13 cellular contexts compared by ENCODE assay signal in the genomic region with DNA sequence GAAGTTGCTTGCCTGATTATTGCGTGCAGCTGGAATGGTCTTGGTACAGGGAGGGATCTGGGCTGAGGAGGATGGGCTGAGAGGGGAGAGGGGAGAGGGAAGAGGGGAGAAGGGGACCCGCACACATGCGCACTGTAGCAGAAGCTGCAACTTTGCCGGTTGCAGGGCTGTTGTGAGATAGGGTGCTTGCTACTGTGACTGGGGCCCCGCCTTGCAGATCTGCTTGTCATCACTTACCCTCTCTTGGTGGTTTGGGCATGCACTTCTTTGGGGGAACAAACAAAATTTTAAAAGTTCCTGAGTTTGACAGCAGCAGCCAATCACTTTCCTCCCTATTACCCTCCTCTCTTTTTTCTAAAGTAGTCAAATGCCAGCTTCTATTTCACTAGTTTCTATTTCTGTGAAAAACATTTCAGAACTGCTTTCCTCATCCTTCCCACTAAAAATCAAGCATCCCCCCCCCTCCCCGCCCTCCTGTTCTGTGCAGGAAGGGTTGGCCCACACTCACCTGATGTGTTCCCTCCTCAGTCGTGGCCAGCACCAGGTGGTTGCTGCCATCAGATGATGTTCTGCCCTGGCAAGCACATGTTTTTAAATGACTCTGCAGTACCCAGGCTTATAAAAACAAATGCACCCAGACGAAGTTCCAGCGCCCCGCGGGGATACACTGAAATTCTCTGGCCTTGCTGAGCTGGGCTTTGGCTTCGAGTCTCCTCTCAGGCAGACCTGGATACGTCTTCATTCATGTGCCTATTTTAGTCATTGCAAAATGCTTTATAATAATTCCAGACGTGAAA.
DNase-seq lines count a peak whose midpoint lies in the region; ATAC-seq and TF ChIP-seq lines count a peak whose summit lies in the region.
"Had no signal": no experiment of that assay in that cellular context is flagged by ENCODE, and none has a peak within 500 bp of the region (broad histone marks: within the 10 kb centered on the region; RNA-seq: fewer than 3 reads in every experiment).

No MANE protein-coding gene starts in this region.

- no peak overlapping the region for H3K27ac Mint-ChIP-seq in activated T-helper 1 cell treated with anti-CD3 and anti-CD28 coated beads, Interleukin-12 subunit alpha, Interleukin-12 subunit beta, Interleukin-2, Interleukin-4 antibody, amounts not matched to agents 30 ng/mL and 10 ng/mL and 1 ng/mL, durations not matched to agents 14 hours and 24 hours and 36 hours
- H3K27ac Mint-ChIP-seq: endodermal cell, natural killer cell had no signal

- H3K36me3 Mint-ChIP-seq in activated T-helper 1 cell treated with anti-CD3 and anti-CD28 coated beads, Interleukin-12 subunit alpha, Interleukin-12 subunit beta, Interleukin-2, Interleukin-4 antibody, amounts not matched to agents 30 ng/mL and 10 ng/mL and 1 ng/mL, durations not matched to agents 14 hours and 24 hours and 36 hours (ENCODE audit: low read depth) = peaks cover 2% of the 10 kb centered on the region
- H3K36me3 Mint-ChIP-seq: natural killer cell had no signal

- no peak for TF ChIP-seq EP300 in suprapubic skin (IDR thresholded peaks at IDR 0.05)

- 49% methylated on average over 14 of the region's 14 CpGs for WGBS in suprapubic skin

- H3K4me3 Mint-ChIP-seq in activated T-helper 1 cell treated with anti-CD3 and anti-CD28 coated beads, Interleukin-12 subunit alpha, Interleukin-12 subunit beta, Interleukin-2, Interleukin-4 antibody, amounts not matched to agents 30 ng/mL and 10 ng/mL and 1 ng/mL, durations not matched to agents 14 hours and 24 hours and 36 hours = no peak overlapping the region
- H3K4me3 Mint-ChIP-seq: endodermal cell, natural killer cell had no signal

- H3K27me3 Mint-ChIP-seq in activated T-helper 1 cell treated with anti-CD3 and anti-CD28 coated beads, Interleukin-12 subunit alpha, Interleukin-12 subunit beta, Interleukin-2, Interleukin-4 antibody, amounts not matched to agents 30 ng/mL and 10 ng/mL and 1 ng/mL, durations not matched to agents 14 hours and 24 hours and 36 hours (ENCODE audit: insufficient read depth) = peaks cover 21% of the 10 kb centered on the region

- ATAC-seq in GM21723 (IDR thresholded peaks at IDR 0.05; ENCODE audit: unreplicated experiment) = no peak
- ATAC-seq: A549, natural killer cell had no signal

- TF ChIP-seq CTCF in suprapubic skin (IDR thresholded peaks at IDR 0.05) = no peak

- H3K27ac ChIP-seq in suprapubic skin = peak overlapping the region; percentile 4

- no peak for TF ChIP-seq POLR2A in erythroblast (IDR thresholded peaks at IDR 0.05; ENCODE audit: low read length)
- no peak for TF ChIP-seq POLR2A in suprapubic skin (IDR thresholded peaks at IDR 0.05)

- H3K36me3 ChIP-seq in suprapubic skin = no peaks in the 10 kb centered on the region

- no peaks in the 10 kb centered on the region for H3K27me3 ChIP-seq in suprapubic skin

- H3K4me3 ChIP-seq in suprapubic skin = no peak overlapping the region
- H3K4me3 ChIP-seq: A549 had no signal

- peaks cover 56% of the 10 kb centered on the region for H3K4me1 ChIP-seq in suprapubic skin

- H3K9me3 ChIP-seq in suprapubic skin = no peaks in the 10 kb centered on the region
- H3K9me3 ChIP-seq: A549 had no signal

- peaks cover 45% of the 10 kb centered on the region for H3K4me1 Mint-ChIP-seq in activated T-helper 1 cell treated with anti-CD3 and anti-CD28 coated beads, Interleukin-12 subunit alpha, Interleukin-12 subunit beta, Interleukin-2, Interleukin-4 antibody, amounts not matched to agents 30 ng/mL and 10 ng/mL and 1 ng/mL, durations not matched to agents 14 hours and 24 hours and 36 hours (ENCODE audit: low read depth)
- H3K4me1 Mint-ChIP-seq: natural killer cell had no signal

- intact Hi-C loops in activated T-helper 1 cell treated with anti-CD3 and anti-CD28 coated beads, Interleukin-12 subunit alpha, Interleukin-12 subunit beta, Interleukin-2, Interleukin-4 antibody, amounts not matched to agents 30 ng/mL and 10 ng/mL and 1 ng/mL, durations not matched to agents 14 hours and 24 hours and 36 hours (cut with micrococcal nuclease) = loop anchor here (5.0 kb wide), 1 partner anchor 395 kb away; no protein-coding TSS in a partner anchor

- H3K9me3 Mint-ChIP-seq in activated T-helper 1 cell treated with anti-CD3 and anti-CD28 coated beads, Interleukin-12 subunit alpha, Interleukin-12 subunit beta, Interleukin-2, Interleukin-4 antibody, amounts not matched to agents 30 ng/mL and 10 ng/mL and 1 ng/mL, durations not matched to agents 14 hours and 24 hours and 36 hours = no peaks in the 10 kb centered on the region
- H3K9me3 Mint-ChIP-seq: endodermal cell, natural killer cell had no signal

- DNase-seq in NCI-H2171 treated with DMSO at 0.1 percent for 48 hours (lab: John Stamatoyannopoulos, UW) (peak; percentile 29), NCI-H2171 (lab: John Stamatoyannopoulos, UW) (no peak), RPMI7951 (ENCODE audit: low read depth) (peak; percentile 20), erythroblast (lab: John Stamatoyannopoulos, UW) (peak; percentile 23 to 47), suprapubic skin (ENCODE audit: low spot score in 2 of 2) (no peak)
- DNase-seq in activated naive CD4-positive, alpha-beta T cell (lab: John Stamatoyannopoulos, UW) = no peak
- DNase-seq in activated T-helper 1 cell treated with anti-CD3 and anti-CD28 coated beads, Interleukin-12 subunit alpha, Interleukin-12 subunit beta, Interleukin-2, Interleukin-4 antibody, amounts not matched to agents 30 ng/mL and 10 ng/mL and 1 ng/mL, durations not matched to agents 14 hours and 24 hours and 36 hours (ENCODE audit: low spot score) = no peak
- DNase-seq: activated T-cell treated with anti-CD3 and anti-CD28 coated beads for 4 hours, endodermal cell, natural killer cell, SHP77 treated with DMSO at 0.1 percent for 48 hours had no signal

Comparison
In these comparisons a context has a peak if more than half of its experiments do, and no peak if none do; other contexts are left out.
1. DNase-seq: peak in NCI-H2171 treated with DMSO at 0.1 percent for 48 hours (single experiment), RPMI7951 (single experiment) and erythroblast (2 of 2); none in NCI-H2171 (single experiment), suprapubic skin (0 of 2), activated naive CD4-positive, alpha-beta T cell (0 of 4) and activated T-helper 1 cell treated with anti-CD3 and anti-CD28 coated beads, Interleukin-12 subunit alpha, Interleukin-12 subunit beta, Interleukin-2, Interleukin-4 antibody, amounts not matched to agents 30 ng/mL and 10 ng/mL and 1 ng/mL, durations not matched to agents 14 hours and 24 hours and 36 hours (single experiment).